2 cellular contexts compared by ENCODE assay signal in the genomic region with DNA sequence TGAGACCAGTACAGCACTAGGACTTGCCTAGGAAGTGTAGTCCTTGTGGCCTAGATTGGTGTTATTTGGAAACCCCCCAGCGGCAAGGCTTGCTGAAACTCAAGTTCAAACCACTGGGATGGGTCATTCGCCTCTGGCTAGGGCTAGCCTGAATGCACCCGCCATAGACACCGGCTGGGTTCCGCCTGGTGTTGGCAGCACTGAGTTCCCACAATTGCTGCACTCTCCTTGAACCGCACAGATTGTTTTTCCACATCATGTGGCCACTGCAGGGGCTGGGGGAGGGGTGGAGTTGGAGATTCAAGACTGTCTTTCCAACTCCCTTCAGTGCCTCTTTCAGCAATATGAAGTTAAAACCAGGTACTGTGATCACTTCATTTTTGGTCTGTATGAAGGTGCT.
TF ChIP-seq lines count a peak whose summit lies in the region.

No MANE protein-coding gene starts in this region.

TF ChIP-seq in HCT116, 20 proteins besides CTCF, POLR2A, EP300 and RAD21 (continued from another document):
- TF ChIP-seq EGR1 (IDR thresholded peaks at IDR 0.05; ENCODE audit: low read depth) (no peak), ZNF274 (IDR thresholded peaks at IDR 0.05; ENCODE audit: low read depth, low read length) (no peak), FOSL1 (IDR thresholded peaks at IDR 0.05; ENCODE audit: low read depth) (no peak), CEBPB (IDR thresholded peaks at IDR 0.05; ENCODE audit: low read depth) (no peak), REST (IDR thresholded peaks at IDR 0.05; ENCODE audit: low read depth) (no peak), SRF (IDR thresholded peaks at IDR 0.05; ENCODE audit: low read depth) (no peak), SIN3A (IDR thresholded peaks at IDR 0.05; ENCODE audit: low read depth) (no peak), SP1 (IDR thresholded peaks at IDR 0.05; ENCODE audit: low read depth) (no peak), POLR2AphosphoS5 (IDR thresholded peaks at IDR 0.05; ENCODE audit: low read depth, low read length) (no peak), CBX3 (IDR thresholded peaks at IDR 0.05; ENCODE audit: low read depth) (no peak), ZFX (IDR thresholded peaks at IDR 0.05) (no peak)
- TF ChIP-seq, protein P1, sequence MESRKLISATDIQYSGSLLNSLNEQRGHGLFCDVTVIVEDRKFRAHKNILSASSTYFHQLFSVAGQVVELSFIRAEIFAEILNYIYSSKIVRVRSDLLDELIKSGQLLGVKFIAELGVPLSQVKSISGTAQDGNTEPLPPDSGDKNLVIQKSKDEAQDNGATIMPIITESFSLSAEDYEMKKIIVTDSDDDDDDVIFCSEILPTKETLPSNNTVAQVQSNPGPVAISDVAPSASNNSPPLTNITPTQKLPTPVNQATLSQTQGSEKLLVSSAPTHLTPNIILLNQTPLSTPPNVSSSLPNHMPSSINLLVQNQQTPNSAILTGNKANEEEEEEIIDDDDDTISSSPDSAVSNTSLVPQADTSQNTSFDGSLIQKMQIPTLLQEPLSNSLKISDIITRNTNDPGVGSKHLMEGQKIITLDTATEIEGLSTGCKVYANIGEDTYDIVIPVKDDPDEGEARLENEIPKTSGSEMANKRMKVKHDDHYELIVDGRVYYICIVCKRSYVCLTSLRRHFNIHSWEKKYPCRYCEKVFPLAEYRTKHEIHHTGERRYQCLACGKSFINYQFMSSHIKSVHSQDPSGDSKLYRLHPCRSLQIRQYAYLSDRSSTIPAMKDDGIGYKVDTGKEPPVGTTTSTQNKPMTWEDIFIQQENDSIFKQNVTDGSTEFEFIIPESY (IDR thresholded peaks at IDR 0.05; ENCODE audit: extremely low read depth, insufficient replicate concordance, low read length): no peak

TF ChIP-seq in WTC11, 78 proteins besides CTCF, POLR2A, EP300 and RAD21 (continued from another document):
- no peak for TF ChIP-seq ATF2 (CRISPR knock-in tag; IDR thresholded peaks at IDR 0.05; ENCODE audit: borderline replicate concordance, low read depth)
- no peak for TF ChIP-seq SMAD4 (CRISPR knock-in tag; IDR thresholded peaks at IDR 0.05)
- TF ChIP-seq, protein P2, sequence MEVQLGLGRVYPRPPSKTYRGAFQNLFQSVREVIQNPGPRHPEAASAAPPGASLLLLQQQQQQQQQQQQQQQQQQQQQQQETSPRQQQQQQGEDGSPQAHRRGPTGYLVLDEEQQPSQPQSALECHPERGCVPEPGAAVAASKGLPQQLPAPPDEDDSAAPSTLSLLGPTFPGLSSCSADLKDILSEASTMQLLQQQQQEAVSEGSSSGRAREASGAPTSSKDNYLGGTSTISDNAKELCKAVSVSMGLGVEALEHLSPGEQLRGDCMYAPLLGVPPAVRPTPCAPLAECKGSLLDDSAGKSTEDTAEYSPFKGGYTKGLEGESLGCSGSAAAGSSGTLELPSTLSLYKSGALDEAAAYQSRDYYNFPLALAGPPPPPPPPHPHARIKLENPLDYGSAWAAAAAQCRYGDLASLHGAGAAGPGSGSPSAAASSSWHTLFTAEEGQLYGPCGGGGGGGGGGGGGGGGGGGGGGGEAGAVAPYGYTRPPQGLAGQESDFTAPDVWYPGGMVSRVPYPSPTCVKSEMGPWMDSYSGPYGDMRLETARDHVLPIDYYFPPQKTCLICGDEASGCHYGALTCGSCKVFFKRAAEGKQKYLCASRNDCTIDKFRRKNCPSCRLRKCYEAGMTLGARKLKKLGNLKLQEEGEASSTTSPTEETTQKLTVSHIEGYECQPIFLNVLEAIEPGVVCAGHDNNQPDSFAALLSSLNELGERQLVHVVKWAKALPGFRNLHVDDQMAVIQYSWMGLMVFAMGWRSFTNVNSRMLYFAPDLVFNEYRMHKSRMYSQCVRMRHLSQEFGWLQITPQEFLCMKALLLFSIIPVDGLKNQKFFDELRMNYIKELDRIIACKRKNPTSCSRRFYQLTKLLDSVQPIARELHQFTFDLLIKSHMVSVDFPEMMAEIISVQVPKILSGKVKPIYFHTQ (CRISPR knock-in tag; IDR thresholded peaks at IDR 0.05): no peak
- no peak for TF ChIP-seq CBFB (CRISPR knock-in tag; IDR thresholded peaks at IDR 0.05; ENCODE audit: low read depth)
- TF ChIP-seq, protein P3, sequence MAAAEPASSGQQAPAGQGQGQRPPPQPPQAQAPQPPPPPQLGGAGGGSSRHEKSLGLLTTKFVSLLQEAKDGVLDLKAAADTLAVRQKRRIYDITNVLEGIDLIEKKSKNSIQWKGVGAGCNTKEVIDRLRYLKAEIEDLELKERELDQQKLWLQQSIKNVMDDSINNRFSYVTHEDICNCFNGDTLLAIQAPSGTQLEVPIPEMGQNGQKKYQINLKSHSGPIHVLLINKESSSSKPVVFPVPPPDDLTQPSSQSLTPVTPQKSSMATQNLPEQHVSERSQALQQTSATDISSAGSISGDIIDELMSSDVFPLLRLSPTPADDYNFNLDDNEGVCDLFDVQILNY (CRISPR knock-in tag; IDR thresholded peaks at IDR 0.05): no peak
- TF ChIP-seq, protein P4, sequence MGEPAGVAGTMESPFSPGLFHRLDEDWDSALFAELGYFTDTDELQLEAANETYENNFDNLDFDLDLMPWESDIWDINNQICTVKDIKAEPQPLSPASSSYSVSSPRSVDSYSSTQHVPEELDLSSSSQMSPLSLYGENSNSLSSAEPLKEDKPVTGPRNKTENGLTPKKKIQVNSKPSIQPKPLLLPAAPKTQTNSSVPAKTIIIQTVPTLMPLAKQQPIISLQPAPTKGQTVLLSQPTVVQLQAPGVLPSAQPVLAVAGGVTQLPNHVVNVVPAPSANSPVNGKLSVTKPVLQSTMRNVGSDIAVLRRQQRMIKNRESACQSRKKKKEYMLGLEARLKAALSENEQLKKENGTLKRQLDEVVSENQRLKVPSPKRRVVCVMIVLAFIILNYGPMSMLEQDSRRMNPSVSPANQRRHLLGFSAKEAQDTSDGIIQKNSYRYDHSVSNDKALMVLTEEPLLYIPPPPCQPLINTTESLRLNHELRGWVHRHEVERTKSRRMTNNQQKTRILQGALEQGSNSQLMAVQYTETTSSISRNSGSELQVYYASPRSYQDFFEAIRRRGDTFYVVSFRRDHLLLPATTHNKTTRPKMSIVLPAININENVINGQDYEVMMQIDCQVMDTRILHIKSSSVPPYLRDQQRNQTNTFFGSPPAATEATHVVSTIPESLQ (CRISPR knock-in tag; IDR thresholded peaks at IDR 0.05): no peak
- TF ChIP-seq USF1 (CRISPR knock-in tag; IDR thresholded peaks at IDR 0.05): no peak
- TF ChIP-seq JUN (CRISPR knock-in tag; IDR thresholded peaks at IDR 0.05): no peak
- TF ChIP-seq, protein P5, sequence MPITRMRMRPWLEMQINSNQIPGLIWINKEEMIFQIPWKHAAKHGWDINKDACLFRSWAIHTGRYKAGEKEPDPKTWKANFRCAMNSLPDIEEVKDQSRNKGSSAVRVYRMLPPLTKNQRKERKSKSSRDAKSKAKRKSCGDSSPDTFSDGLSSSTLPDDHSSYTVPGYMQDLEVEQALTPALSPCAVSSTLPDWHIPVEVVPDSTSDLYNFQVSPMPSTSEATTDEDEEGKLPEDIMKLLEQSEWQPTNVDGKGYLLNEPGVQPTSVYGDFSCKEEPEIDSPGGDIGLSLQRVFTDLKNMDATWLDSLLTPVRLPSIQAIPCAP (CRISPR knock-in tag; IDR thresholded peaks at IDR 0.05): no peak
- no peak for TF ChIP-seq RORB (CRISPR knock-in tag; IDR thresholded peaks at IDR 0.05)
- TF ChIP-seq SOX15 (CRISPR knock-in tag; IDR thresholded peaks at IDR 0.05): no peak
- no peak for TF ChIP-seq ZBTB43 (CRISPR knock-in tag; IDR thresholded peaks at IDR 0.05)
